22 cellular contexts compared by ENCODE assay signal in the genomic region with DNA sequence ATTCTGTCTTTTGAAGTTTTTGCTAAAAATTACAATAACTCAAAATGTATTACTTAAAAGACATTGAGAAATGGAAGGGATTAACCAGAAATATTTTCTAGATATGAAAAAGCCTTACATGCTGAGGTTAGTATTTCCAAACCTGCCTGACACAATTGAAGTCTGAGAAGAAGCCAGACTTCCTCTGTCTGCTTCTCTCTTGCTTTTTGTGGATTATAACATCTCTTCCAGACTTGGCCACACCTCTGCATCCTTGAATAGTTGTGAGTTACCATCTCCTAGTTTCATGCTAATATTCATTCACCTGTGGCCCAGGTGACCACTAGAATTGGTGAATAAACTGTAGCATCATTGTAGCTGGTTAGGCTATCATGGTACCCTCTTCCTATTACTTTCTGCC.
"Had no signal": no experiment of that assay in that cellular context is flagged by ENCODE, and none has a peak within 500 bp of the region (broad histone marks: within the 10 kb centered on the region; RNA-seq: fewer than 3 reads in every experiment).

No MANE protein-coding gene starts in this region.

- H3K4me1 ChIP-seq: heart right ventricle, right atrium auricular region, stomach, thyroid gland, upper lobe of left lung, vagina had no signal

- H3K9me3 ChIP-seq: thyroid gland, vagina had no signal

- DNase-seq: activated CD4-positive, alpha-beta memory T cell treated with anti-CD3 and anti-CD28 coated beads, Interleukin-2, amount 10 ng/mL, durations not matched to agents 7 days and 5 days; activated CD4-positive, alpha-beta T cell treated with anti-CD3 and anti-CD28 coated beads, Interleukin-2, amount 10 ng/mL, durations not matched to agents 24 days and 14 days; activated CD4-positive, CD25-positive, alpha-beta regulatory T cell treated with anti-CD3 and anti-CD28 coated beads, Interleukin-2, amount 50 U/mL, for 72 hours; activated naive CD8-positive, alpha-beta T cell treated with anti-CD3 and anti-CD28 coated beads, Interleukin-2, amount 50 U/mL, for 24 hours; activated T-cell treated with anti-CD3 and anti-CD28 coated beads, Interleukin-2, amount 50 U/mL, for 4 hours; anterior cingulate cortex; endodermal cell; foreskin melanocyte; heart right ventricle; stimulated activated CD4-positive, alpha-beta T cell treated with anti-CD3 and anti-CD28 coated beads, Interleukin-15, amount 100 ng/mL, for 24 hours; stimulated activated CD4-positive, alpha-beta T cell treated with anti-CD3 and anti-CD28 coated beads, Interleukin-2, amount 100 ng/mL, for 24 hours; stimulated activated naive B cell treated with anti-CD40 and anti-IgM and Interleukin-4, amounts not matched to agents 10 μg/mL and 1 μg/mL and 100 μg/mL, for 72 hours; stomach; T-helper 17 cell; T1000; thyroid gland; upper lobe of left lung; WERI-Rb-1 had no signal

- H3K27me3 ChIP-seq: heart right ventricle, right atrium auricular region, stomach, thyroid gland, upper lobe of left lung, vagina had no signal

- H3K36me3 ChIP-seq: heart right ventricle, right atrium auricular region, stomach, thyroid gland, upper lobe of left lung, vagina, WERI-Rb-1 had no signal

- ATAC-seq: activated naive CD8-positive, alpha-beta T cell treated with anti-CD3 and anti-CD28 coated beads, Interleukin-2, amount 50 U/mL, for 24 hours; activated T-cell treated with anti-CD3 and anti-CD28 coated beads, Interleukin-2, amount 50 U/mL, for 4 hours; esophagus mucosa; heart right ventricle; natural killer cell treated with Interleukin-12 subunit alpha and Interleukin-12 subunit beta and Interleukin-15 and Interleukin-18, amount 100 ng/mL, for 72 hours; stimulated activated naive B cell treated with anti-CD40 and anti-IgM and Interleukin-4, amounts not matched to agents 10 μg/mL and 1 μg/mL and 100 μg/mL, for 72 hours; T-helper 17 cell had no signal

- H3K4me3 ChIP-seq: heart right ventricle, right atrium auricular region, stomach, thyroid gland, upper lobe of left lung, vagina had no signal

- H3K27ac ChIP-seq: heart right ventricle, right atrium auricular region, stomach, thyroid gland, upper lobe of left lung, vagina, WERI-Rb-1 had no signal
